1 cellular context compared by ENCODE assay signal in genomic region chr6:159730277-159730676, GRCh38.
TF ChIP-seq lines count a peak whose summit lies in the region.

No MANE protein-coding gene starts in this region.

TF ChIP-seq in endothelial cell of umbilical vein, 7 proteins besides CTCF, POLR2A, EP300 and RAD21:
- TF ChIP-seq GATA2 (IDR thresholded peaks at IDR 0.05; ENCODE audit: insufficient read depth, insufficient read length, low read depth, low read length) = no peak
- no peak for TF ChIP-seq MYC (IDR thresholded peaks at IDR 0.05; ENCODE audit: low read depth, low read length)
- no peak for TF ChIP-seq MAX (IDR thresholded peaks at IDR 0.05; ENCODE audit: insufficient read depth, insufficient read length)
- no peak for TF ChIP-seq EZH2 (IDR thresholded peaks at IDR 0.05; ENCODE audit: borderline replicate concordance, low read depth, low read length, severe bottlenecking)
- no peak for TF ChIP-seq JUN (IDR thresholded peaks at IDR 0.05; ENCODE audit: borderline replicate concordance, insufficient read depth, insufficient read length, low read depth)
- no peak for TF ChIP-seq POLR2AphosphoS5 (IDR thresholded peaks at IDR 0.05; ENCODE audit: insufficient read depth, low read depth, low read length)
